7 cellular contexts compared by ENCODE assay signal in the genomic region with DNA sequence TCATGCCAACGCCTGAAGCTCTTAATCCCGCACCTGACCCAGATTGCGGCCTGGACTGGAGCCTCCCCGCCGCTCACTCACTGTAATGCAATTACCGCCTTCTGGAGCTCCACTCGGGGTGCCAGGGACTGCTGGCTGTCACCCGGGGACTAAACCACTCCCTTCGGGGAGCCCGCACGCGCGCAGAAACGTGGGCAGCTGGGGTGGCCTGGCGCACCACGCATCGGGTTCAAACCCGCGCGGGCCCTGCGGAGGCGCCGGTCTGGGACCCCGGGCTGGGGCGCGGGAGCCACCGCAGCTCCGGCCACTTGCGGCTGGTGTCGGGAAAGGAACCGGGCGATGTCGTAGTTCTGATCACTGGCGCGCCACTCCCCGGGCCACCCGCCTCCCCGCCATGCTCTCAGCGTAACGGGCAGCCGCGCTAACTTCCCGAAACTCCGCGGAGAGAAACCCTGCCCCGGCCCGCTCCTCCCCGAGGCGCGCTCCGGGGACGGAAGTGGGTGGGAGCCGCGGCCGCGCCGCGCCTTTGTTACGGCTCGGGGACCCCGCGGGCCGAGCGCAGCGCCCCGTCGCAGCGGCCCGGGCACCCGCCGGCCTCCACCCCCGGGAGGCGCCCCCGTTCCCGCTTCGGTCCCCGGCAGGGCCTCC.
A peak's percentile ranks its signal among the peaks of the same experiment; 100 is the strongest.
DNase-seq lines count a peak whose midpoint lies in the region; ATAC-seq and TF ChIP-seq lines count a peak whose summit lies in the region.

No MANE protein-coding gene starts in this region.

- H3K27me3 ChIP-seq in naive thymus-derived CD4-positive, alpha-beta T cell (ENCODE audit: control insufficient read depth in 2 of 2, insufficient read depth in 2 of 2, low read length in 2 of 2): no peaks in the 10 kb centered on the region
- H3K27me3 ChIP-seq in stomach: no peaks in the 10 kb centered on the region

- no peaks in the 10 kb centered on the region for H3K36me3 Mint-ChIP-seq in HFFc6 (ENCODE audit: low read depth)
- peaks cover 0 to 10% (median 3%) of the 10 kb centered on the region in 5 donors for H3K36me3 Mint-ChIP-seq in naive thymus-derived CD4-positive, alpha-beta T cell

- CTCF ChIA-PET in naive thymus-derived CD4-positive, alpha-beta T cell (lab: Charles Lee): interaction anchor here (0.7 to 3.0 kb wide), 7 partner anchors 15 to 144 kb away, joined by 3 to 15 read pairs (median 3); a partner anchor contains a TSS

- POLR2A ChIA-PET in naive thymus-derived CD4-positive, alpha-beta T cell (lab: Charles Lee): interaction anchor here (1.2 to 2.7 kb wide), 4 partner anchors 54 to 87 kb away, joined by 5 to 24 read pairs (median 8); no protein-coding TSS in a partner anchor

- no peak overlapping the region for H3K27ac Mint-ChIP-seq in HFFc6
- H3K27ac Mint-ChIP-seq in naive thymus-derived CD4-positive, alpha-beta T cell: peak overlapping the region; percentile 48 to 81 (median 72)

- peaks cover 3 to 24% of the 10 kb centered on the region in 2 donors for H3K4me1 ChIP-seq in naive thymus-derived CD4-positive, alpha-beta T cell (ENCODE audit: control insufficient read depth in 2 of 2, insufficient read depth in 2 of 2, low read length in 2 of 2)
- H3K4me1 ChIP-seq in stomach: peaks cover 5 to 54% (median 35%) of the 10 kb centered on the region in 4 donors

- peak overlapping the region; percentile 71 for H3K4me3 ChIP-seq in naive thymus-derived CD4-positive, alpha-beta T cell (ENCODE audit: low read length)
- peak overlapping the region; percentile 82 to 93 (median 87) for H3K4me3 ChIP-seq in stomach

- peak overlapping the region; percentile 65 for H3K4me3 Mint-ChIP-seq in HFFc6
- H3K4me3 Mint-ChIP-seq in naive thymus-derived CD4-positive, alpha-beta T cell: peak overlapping the region; percentile 86 to 97 (median 92)

- peaks cover 55% of the 10 kb centered on the region for H3K27me3 Mint-ChIP-seq in HFFc6 (ENCODE audit: insufficient read depth)
- peaks cover 0 to 38% (median 0%) of the 10 kb centered on the region in 5 donors for H3K27me3 Mint-ChIP-seq in naive thymus-derived CD4-positive, alpha-beta T cell

- peaks cover 0 to 6% (median 0%) of the 10 kb centered on the region in 3 experiments for H3K36me3 ChIP-seq in naive thymus-derived CD4-positive, alpha-beta T cell (ENCODE audit: control insufficient read depth in 2 of 3, insufficient read depth in 3 of 3, low read length in 3 of 3)
- no peaks in the 10 kb centered on the region for H3K36me3 ChIP-seq in stomach

- TF ChIP-seq POLR2A in stomach (IDR thresholded peaks at IDR 0.05): no peak

- H3K9me3 ChIP-seq in naive thymus-derived CD4-positive, alpha-beta T cell (ENCODE audit: control insufficient read depth in 2 of 3, low read length in 3 of 3): no peaks in the 10 kb centered on the region
- no peaks in the 10 kb centered on the region for H3K9me3 ChIP-seq in stomach

- no peaks in the 10 kb centered on the region for H3K4me1 Mint-ChIP-seq in HFFc6 (ENCODE audit: low read depth)
- peaks cover 25 to 57% (median 46%) of the 10 kb centered on the region in 7 donors for H3K4me1 Mint-ChIP-seq in naive thymus-derived CD4-positive, alpha-beta T cell

- 1% methylated on average over 20 to 77 of the region's 77 CpGs for WGBS in stomach, 5 donors

- ATAC-seq in esophagus mucosa: peak; percentile 55
- ATAC-seq in naive thymus-derived CD4-positive, alpha-beta T cell: peak; percentile 70

- in situ Hi-C loops in GM13977 (cut with MboI; ENCODE audit: low pct_unique_long_range_greater_than_20kb, low sequenced_read_pairs, unreplicated experiment): no loop called here

- peak; percentile 59 for DNase-seq in GM13977 (ENCODE audit: low spot score)
- no peak for DNase-seq in HFFc6
- DNase-seq in NCI-H1105 treated with DMSO at 0.1 percent for 48 hours (lab: John Stamatoyannopoulos, UW): peak; percentile 3
- DNase-seq in activated T-cell treated with anti-CD3 and anti-CD28 coated beads for 4 hours: peak; percentile 31
- peak; percentile 37 to 63 (median 61) for DNase-seq in naive thymus-derived CD4-positive, alpha-beta T cell
- DNase-seq in stomach: peak; percentile 61

- no peak for TF ChIP-seq EP300 in stomach (IDR thresholded peaks at IDR 0.05)

- intact Hi-C loops in naive thymus-derived CD4-positive, alpha-beta T cell (cut with micrococcal nuclease): loop anchor here (1.0 to 10.0 kb wide), 10 partner anchors 33 to 1202 kb away; a partner anchor contains a TSS
- intact Hi-C loops in stomach (cut with DNase I; ENCODE audit: low total_unique reads): loop anchor here (10.0 kb wide), 1 partner anchor 140 kb away; no protein-coding TSS in a partner anchor

- peak overlapping the region; percentile 71 for H3K27ac ChIP-seq in naive thymus-derived CD4-positive, alpha-beta T cell (ENCODE audit: low read depth, low read length)
- peak overlapping the region; percentile 86 to 99 (median 96) for H3K27ac ChIP-seq in stomach

- TF ChIP-seq CTCF in GM13977 (IDR thresholded peaks at IDR 0.05; ENCODE audit: extremely low read depth, insufficient read depth, missing control alignments): no peak
- TF ChIP-seq CTCF in HFFc6 (IDR thresholded peaks at IDR 0.05): no peak
- TF ChIP-seq CTCF in stomach (IDR thresholded peaks at IDR 0.05): no peak

- H3K9me3 Mint-ChIP-seq in HFFc6: no peaks in the 10 kb centered on the region
- H3K9me3 Mint-ChIP-seq in naive thymus-derived CD4-positive, alpha-beta T cell: no peaks in the 10 kb centered on the region
